ENCODE assay signal across 8 cellular contexts in genomic region chr7:37448057-37448636, GRCh38.
A peak's percentile ranks its signal among the peaks of the same experiment; 100 is the strongest.
DNase-seq lines count a peak whose midpoint lies in the region; ATAC-seq and TF ChIP-seq lines count a peak whose summit lies in the region.

No MANE protein-coding gene starts in this region.

- H3K27ac Mint-ChIP-seq in stimulated activated naive B cell treated with anti-CD40 and anti-IgM and Interleukin-4, amounts not matched to agents 10 μg/mL and 1 μg/mL and 100 μg/mL, for 72 hours, result peak overlapping the region; percentile 97

- H3K9me3 Mint-ChIP-seq in stimulated activated naive B cell treated with anti-CD40 and anti-IgM and Interleukin-4, amounts not matched to agents 10 μg/mL and 1 μg/mL and 100 μg/mL, for 72 hours, result no peaks in the 10 kb centered on the region

- peaks cover 15% of the 10 kb centered on the region; the same call in 1 of the 2 replicates for H3K4me1 ChIP-seq in ES-I3 (ENCODE audit: insufficient read depth, low read length)
- peaks cover 10% of the 10 kb centered on the region for H3K4me1 ChIP-seq in OCI-LY3 (ENCODE audit: low read length)

- H3K27me3 Mint-ChIP-seq in stimulated activated naive B cell treated with anti-CD40 and anti-IgM and Interleukin-4, amounts not matched to agents 10 μg/mL and 1 μg/mL and 100 μg/mL, for 72 hours, result no peaks in the 10 kb centered on the region

- peaks cover 6% of the 10 kb centered on the region; the same call in 1 of the 2 replicates for H3K79me2 ChIP-seq in OCI-LY3 (ENCODE audit: low read length)

- DNase-seq in brain microvascular endothelial cell (no peak), hippocampal formation (lab: John Stamatoyannopoulos, UW) (no peak), SIG-M5 (lab: John Stamatoyannopoulos, UW) (no peak)
- no peak for DNase-seq in stimulated activated naive B cell treated with anti-CD40 and anti-IgM and Interleukin-4, amounts not matched to agents 10 μg/mL and 1 μg/mL and 100 μg/mL, for 72 hours

- H4K20me1 ChIP-seq in OCI-LY3 (ENCODE audit: insufficient read depth, low read length), result no peaks in the 10 kb centered on the region

- H3K36me3 Mint-ChIP-seq in stimulated activated naive B cell treated with anti-CD40 and anti-IgM and Interleukin-4, amounts not matched to agents 10 μg/mL and 1 μg/mL and 100 μg/mL, for 72 hours, result peaks cover 10 to 14% of the 10 kb centered on the region in 2 donors

- peak overlapping the region; percentile 62 for H2AFZ ChIP-seq in OCI-LY3 (ENCODE audit: low read depth, low read length)

- H3K27ac ChIP-seq in OCI-LY3 (ENCODE audit: low read length) (peak overlapping the region; percentile 77), brain microvascular endothelial cell (no peak overlapping the region), layer of hippocampus (ENCODE audit: low read depth, low read length) (peak overlapping the region; percentile 95)

- ATAC-seq in GM21723 (IDR thresholded peaks at IDR 0.05; ENCODE audit: unreplicated experiment), result peak; percentile 32
- peak; percentile 30 to 38 for ATAC-seq in stimulated activated naive B cell treated with anti-CD40 and anti-IgM and Interleukin-4, amounts not matched to agents 10 μg/mL and 1 μg/mL and 100 μg/mL, for 72 hours (replicated peaks)

- H3K9ac ChIP-seq in ES-I3 (ENCODE audit: low read depth, low read length), result peak overlapping the region; percentile 88; the same call in 1 of the 2 replicates
- H3K9ac ChIP-seq in OCI-LY3 (ENCODE audit: low read length), result peak overlapping the region; percentile 92

- H3K9me3 ChIP-seq in ES-I3 (ENCODE audit: control insufficient read depth, insufficient read depth, low read length) (no peaks in the 10 kb centered on the region), OCI-LY3 (ENCODE audit: insufficient read depth, low read length) (no peaks in the 10 kb centered on the region)

- TF ChIP-seq CTCF in OCI-LY3 (IDR thresholded peaks at IDR 0.05; ENCODE audit: low read depth, low read length) (no peak), brain microvascular endothelial cell (IDR thresholded peaks at IDR 0.05; ENCODE audit: low read depth, low read length, missing control alignments) (no peak)

- H3K4me3 ChIP-seq in OCI-LY3 (ENCODE audit: low read length) (peak overlapping the region; percentile 94), brain microvascular endothelial cell (ENCODE audit: low read depth, low read length) (peak overlapping the region; percentile 35)

- peak overlapping the region; percentile 77 for H3K4me2 ChIP-seq in OCI-LY3 (ENCODE audit: low read length)

- H3K27me3 ChIP-seq in OCI-LY3 (ENCODE audit: low read depth, low read length) (peaks cover 13% of the 10 kb centered on the region; the same call in 1 of the 2 replicates), brain microvascular endothelial cell (replicated peaks) (peaks cover 21% of the 10 kb centered on the region), layer of hippocampus (ENCODE audit: control insufficient read depth, insufficient read depth, low read length) (no peaks in the 10 kb centered on the region)

- in situ Hi-C loops in brain microvascular endothelial cell (cut with HindIII; ENCODE audit: low pct_ligation_motif_present, low sequenced_read_pairs), result no loop called here

- no peaks in the 10 kb centered on the region for H3K36me3 ChIP-seq in ES-I3 (ENCODE audit: insufficient read depth, low read length)
- H3K36me3 ChIP-seq in OCI-LY3 (replicated peaks; ENCODE audit: low read depth, low read length), result no peaks in the 10 kb centered on the region
- no peaks in the 10 kb centered on the region for H3K36me3 ChIP-seq in brain microvascular endothelial cell (replicated peaks)

- H3K4me3 Mint-ChIP-seq in stimulated activated naive B cell treated with anti-CD40 and anti-IgM and Interleukin-4, amounts not matched to agents 10 μg/mL and 1 μg/mL and 100 μg/mL, for 72 hours, result peak overlapping the region; percentile 88 to 92

- H3K4me1 Mint-ChIP-seq in stimulated activated naive B cell treated with anti-CD40 and anti-IgM and Interleukin-4, amounts not matched to agents 10 μg/mL and 1 μg/mL and 100 μg/mL, for 72 hours, result peaks cover 23 to 32% of the 10 kb centered on the region in 2 donors
